Comparison of ENCODE assay signal across 14 cellular contexts in the genomic region with DNA sequence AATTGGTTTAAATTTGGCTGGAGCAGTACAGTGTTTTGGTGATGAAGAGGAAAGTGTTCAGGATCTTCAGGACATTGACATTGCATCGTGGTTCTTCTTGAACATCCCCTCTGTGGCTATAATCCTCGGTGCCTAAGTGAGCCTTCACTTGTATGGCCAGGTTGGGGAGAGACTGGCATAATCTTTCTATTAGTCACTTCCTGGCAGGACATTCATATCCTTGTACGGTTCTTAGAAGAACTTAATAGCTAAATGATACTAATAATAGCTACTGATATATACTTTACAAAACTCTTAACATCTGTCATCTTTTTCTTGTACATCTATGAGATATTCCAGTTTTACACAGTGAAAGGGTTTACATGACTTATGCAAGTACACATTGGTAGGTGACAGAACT. TPM values are rescaled to one million over a fixed set of nuclear protein-coding genes. Genes with fewer than 3 reads are reported as not detected.
DNase-seq lines count a peak whose midpoint lies in the region; ATAC-seq, FAIRE-seq and TF ChIP-seq lines count a peak whose summit lies in the region.
"Had no signal": no experiment of that assay in that cellular context is flagged by ENCODE, and none has a peak within 500 bp of the region (broad histone marks: within the 10 kb centered on the region; RNA-seq: fewer than 3 reads in every experiment).

No MANE protein-coding gene starts in this region.

- H3K36me3 Mint-ChIP-seq in stimulated activated effector memory CD8-positive, alpha-beta T cell treated with anti-CD3 and anti-CD28 coated beads, Interleukin-12 subunit alpha, Interleukin-12 subunit beta, amount 100 ng/mL, for 72 hours = peaks cover 62% of the 10 kb centered on the region
- peaks cover 39% of the 10 kb centered on the region for H3K36me3 Mint-ChIP-seq in stimulated activated memory B cell treated with anti-CD40 and anti-IgM and Interleukin-4, amounts not matched to agents 10 μg/mL and 1 μg/mL and 100 μg/mL, for 72 hours

- no peak overlapping the region for H3K4me3 Mint-ChIP-seq in stimulated activated effector memory CD8-positive, alpha-beta T cell treated with anti-CD3 and anti-CD28 coated beads, Interleukin-12 subunit alpha, Interleukin-12 subunit beta, amount 100 ng/mL, for 72 hours
- no peak overlapping the region for H3K4me3 Mint-ChIP-seq in stimulated activated memory B cell treated with anti-CD40 and anti-IgM and Interleukin-4, amounts not matched to agents 10 μg/mL and 1 μg/mL and 100 μg/mL, for 72 hours
- H3K4me3 Mint-ChIP-seq: activated T-cell treated with anti-CD3 and anti-CD28 coated beads, Interleukin-2, amount 50 U/mL, for 24 hours had no signal

- peak; percentile 98 for FAIRE-seq in H54 (lab: Jason Lieb, UNC)
- FAIRE-seq: small intestine had no signal

- ATAC-seq in SK-N-SH treated with all-trans-retinoic acid at 6 μM for 48 hours (peak; percentile 99), GM21528 (IDR thresholded peaks at IDR 0.05; ENCODE audit: low FRiP score, unreplicated experiment) (no peak)
- peak; percentile 51 for ATAC-seq in stimulated activated effector memory CD8-positive, alpha-beta T cell treated with anti-CD3 and anti-CD28 coated beads, Interleukin-12 subunit alpha, Interleukin-12 subunit beta, amount 100 ng/mL, for 72 hours
- ATAC-seq in stimulated activated memory B cell treated with anti-CD40 and anti-IgM and Interleukin-4, amounts not matched to agents 10 μg/mL and 1 μg/mL and 100 μg/mL, for 72 hours = no peak

- no peak overlapping the region for H3K27ac Mint-ChIP-seq in stimulated activated effector memory CD8-positive, alpha-beta T cell treated with anti-CD3 and anti-CD28 coated beads, Interleukin-12 subunit alpha, Interleukin-12 subunit beta, amount 100 ng/mL, for 72 hours
- H3K27ac Mint-ChIP-seq in stimulated activated memory B cell treated with anti-CD40 and anti-IgM and Interleukin-4, amounts not matched to agents 10 μg/mL and 1 μg/mL and 100 μg/mL, for 72 hours = no peak overlapping the region
- H3K27ac Mint-ChIP-seq: activated T-cell treated with anti-CD3 and anti-CD28 coated beads, Interleukin-2, amount 50 U/mL, for 24 hours had no signal

- no peaks in the 10 kb centered on the region for H3K9me3 Mint-ChIP-seq in stimulated activated effector memory CD8-positive, alpha-beta T cell treated with anti-CD3 and anti-CD28 coated beads, Interleukin-12 subunit alpha, Interleukin-12 subunit beta, amount 100 ng/mL, for 72 hours
- no peaks in the 10 kb centered on the region for H3K9me3 Mint-ChIP-seq in stimulated activated memory B cell treated with anti-CD40 and anti-IgM and Interleukin-4, amounts not matched to agents 10 μg/mL and 1 μg/mL and 100 μg/mL, for 72 hours
- H3K9me3 Mint-ChIP-seq: activated T-cell treated with anti-CD3 and anti-CD28 coated beads, Interleukin-2, amount 50 U/mL, for 24 hours had no signal

- peaks cover 5% of the 10 kb centered on the region for H3K4me1 Mint-ChIP-seq in stimulated activated effector memory CD8-positive, alpha-beta T cell treated with anti-CD3 and anti-CD28 coated beads, Interleukin-12 subunit alpha, Interleukin-12 subunit beta, amount 100 ng/mL, for 72 hours
- H3K4me1 Mint-ChIP-seq in stimulated activated memory B cell treated with anti-CD40 and anti-IgM and Interleukin-4, amounts not matched to agents 10 μg/mL and 1 μg/mL and 100 μg/mL, for 72 hours = peaks cover 6% of the 10 kb centered on the region

- no peak overlapping the region for H3K4me3 ChIP-seq in fibroblast of the aortic adventitia (ENCODE audit: low read depth, low read length)
- H3K4me3 ChIP-seq: upper lobe of left lung had no signal

- no peak for TF ChIP-seq CTCF in fibroblast of the aortic adventitia (IDR thresholded peaks at IDR 0.05; ENCODE audit: insufficient read depth, low read length)

- TF ChIP-seq POLR2A in H54 (IDR thresholded peaks at IDR 0.05; ENCODE audit: low read depth, low read length) = no peak

- peak; percentile 85 for DNase-seq in H54 (ENCODE audit: insufficient read length, low spot score)
- peak; percentile 79 for DNase-seq in fibroblast of the aortic adventitia (ENCODE audit: low read depth)
- no peak for DNase-seq in stimulated activated effector memory CD8-positive, alpha-beta T cell treated with anti-CD3 and anti-CD28 coated beads, Interleukin-12 subunit alpha, Interleukin-12 subunit beta, amount 100 ng/mL, for 72 hours (ENCODE audit: low spot score in 2 of 2)
- DNase-seq in NCI-H345 (lab: John Stamatoyannopoulos, UW) = no peak
- no peak for DNase-seq in GDM1 (lab: John Stamatoyannopoulos, UW)
- DNase-seq: activated T-cell treated with anti-CD3 and anti-CD28 coated beads, Interleukin-2, amount 50 U/mL, for 24 hours; hypothalamus; KG1; SIG-M5; small intestine; upper lobe of left lung had no signal

- no peaks in the 10 kb centered on the region for H3K27me3 Mint-ChIP-seq in stimulated activated memory B cell treated with anti-CD40 and anti-IgM and Interleukin-4, amounts not matched to agents 10 μg/mL and 1 μg/mL and 100 μg/mL, for 72 hours
- H3K27me3 Mint-ChIP-seq: activated T-cell treated with anti-CD3 and anti-CD28 coated beads, Interleukin-2, amount 50 U/mL, for 24 hours had no signal

TF ChIP-seq in SK-N-SH treated with all-trans-retinoic acid at 6 μM for 48 hours, 23 proteins besides CTCF, POLR2A, EP300 and RAD21:
- TF ChIP-seq ZFP30 (CRISPR knock-in tag; IDR thresholded peaks at IDR 0.05) (no peak), ARNTL (CRISPR knock-in tag; IDR thresholded peaks at IDR 0.05; ENCODE audit: borderline replicate concordance, low read depth) (no peak), ZC3H10 (CRISPR knock-in tag; IDR thresholded peaks at IDR 0.05) (no peak; the same call in 1 of the 2 replicates), RARB (CRISPR knock-in tag; IDR thresholded peaks at IDR 0.05) (no peak), BACH2 (CRISPR knock-in tag; IDR thresholded peaks at IDR 0.05; ENCODE audit: borderline replicate concordance) (no peak), OSR1 (CRISPR knock-in tag; IDR thresholded peaks at IDR 0.05) (no peak), TOX (CRISPR knock-in tag; IDR thresholded peaks at IDR 0.05; ENCODE audit: borderline replicate concordance) (peak; percentile 56)

RNA-seq across cellular contexts. Expression of a gene that starts 35.8 kb away (rescaled TPM):
- total RNA-seq in fibroblast of the aortic adventitia (ENCODE audit: low replicate concordance) = not detected in 2 replicates

RNA-seq across cellular contexts. Expression of a gene that starts 40.5 kb away (rescaled TPM):
- total RNA-seq in fibroblast of the aortic adventitia (ENCODE audit: low replicate concordance) = 5.8 TPM in 1 of 2 replicates, not detected in the other

Comparison
In these comparisons a context has a peak if more than half of its experiments do, and no peak if none do; other contexts are left out.
1. DNase-seq: peak in H54 (single experiment) and fibroblast of the aortic adventitia (single experiment); none in stimulated activated effector memory CD8-positive, alpha-beta T cell treated with anti-CD3 and anti-CD28 coated beads, Interleukin-12 subunit alpha, Interleukin-12 subunit beta, amount 100 ng/mL, for 72 hours (0 of 2), NCI-H345 (single experiment) and GDM1 (single experiment).
2. ATAC-seq: peak in SK-N-SH treated with all-trans-retinoic acid at 6 μM for 48 hours (single experiment) and stimulated activated effector memory CD8-positive, alpha-beta T cell treated with anti-CD3 and anti-CD28 coated beads, Interleukin-12 subunit alpha, Interleukin-12 subunit beta, amount 100 ng/mL, for 72 hours (single experiment); none in GM21528 (single experiment) and stimulated activated memory B cell treated with anti-CD40 and anti-IgM and Interleukin-4, amounts not matched to agents 10 μg/mL and 1 μg/mL and 100 μg/mL, for 72 hours (single experiment).